Comparison of ENCODE assay signal across 1 cellular context in genomic region chr11:1310315-1310687, GRCh38.
TF ChIP-seq lines count a peak whose summit lies in the region.

No MANE protein-coding gene starts in this region.

TF ChIP-seq in IMR-90, 13 proteins besides CTCF, POLR2A, EP300 and RAD21 (continued from another document):
- TF ChIP-seq RCOR1 (IDR thresholded peaks at IDR 0.05; ENCODE audit: insufficient replicate concordance, low read length), result no peak
TF ChIP-seq in IMR-90: peak in this region for 0.
